2 cellular contexts compared by ENCODE assay signal in genomic region chr15:45221053-45221599, GRCh38.
TF ChIP-seq lines count a peak whose summit lies in the region.

No MANE protein-coding gene starts in this region.

TF ChIP-seq in HepG2, 621 proteins besides CTCF, POLR2A, EP300 and RAD21:
- TF ChIP-seq ATRX (CRISPR knock-in tag; IDR thresholded peaks at IDR 0.05; ENCODE audit: borderline replicate concordance) (no peak), ZBTB3 (CRISPR knock-in tag; IDR thresholded peaks at IDR 0.05; ENCODE audit: borderline replicate concordance, low read depth) (no peak), ZNF362 (CRISPR knock-in tag; IDR thresholded peaks at IDR 0.05; ENCODE audit: borderline replicate concordance) (no peak), ZNF160 (CRISPR knock-in tag; IDR thresholded peaks at IDR 0.05) (no peak), SNAPC4 (CRISPR knock-in tag; IDR thresholded peaks at IDR 0.05) (0 out of 2 replicates have a peak, but pooled peaks have one; percentile 28), ZNF773 (CRISPR knock-in tag; IDR thresholded peaks at IDR 0.05; ENCODE audit: borderline replicate concordance) (no peak), GPBP1L1 (CRISPR knock-in tag; IDR thresholded peaks at IDR 0.05) (no peak)

TF ChIP-seq in K562, 482 proteins besides CTCF, POLR2A, EP300 and RAD21:
- TF ChIP-seq HCFC1 (IDR thresholded peaks at IDR 0.05; ENCODE audit: low read depth, low read length) = no peak
- TF ChIP-seq POLR2AphosphoS5 (IDR thresholded peaks at IDR 0.05; ENCODE audit: control insufficient read depth, insufficient read depth, low read depth, low read length) = 0 out of 2 replicates have a peak, but pooled peaks have one; percentile 40
- no peak for TF ChIP-seq GABPA (tag; conservative IDR thresholded peaks at IDR 0.05; ENCODE audit: low read depth)
- peak; percentile 59 for TF ChIP-seq TBP (optimal IDR thresholded peaks at IDR 0.05; ENCODE audit: low read depth, low read length)
- no peak for TF ChIP-seq ATF1 (CRISPR knock-in tag; IDR thresholded peaks at IDR 0.05)
- no peak for TF ChIP-seq ATF1 (tag; IDR thresholded peaks at IDR 0.05)
- TF ChIP-seq DACH1 (IDR thresholded peaks at IDR 0.05; ENCODE audit: partially characterized antibody) = no peak
